ENCODE assay signal across 9 cellular contexts in genomic region chr14:90495357-90496276, GRCh38.
DNase-seq lines count a peak whose midpoint lies in the region; ATAC-seq and TF ChIP-seq lines count a peak whose summit lies in the region.
"Had no signal": no experiment of that assay in that cellular context is flagged by ENCODE, and none has a peak within 500 bp of the region (broad histone marks: within the 10 kb centered on the region; RNA-seq: fewer than 3 reads in every experiment).

No MANE protein-coding gene starts in this region.

- H3K27me3 ChIP-seq in adipocyte (replicated peaks; ENCODE audit: control insufficient read depth, insufficient read depth, low read length) (peaks cover 15% of the 10 kb centered on the region), thyroid gland (no peaks in the 10 kb centered on the region)

- no peak overlapping the region for H3K27ac ChIP-seq in thyroid gland
- H3K27ac ChIP-seq: 22Rv1 had no signal

- TF ChIP-seq CTCF in thyroid gland (IDR thresholded peaks at IDR 0.05) = no peak

- no peak for TF ChIP-seq POLR2A in thyroid gland (IDR thresholded peaks at IDR 0.05)

- H3K9ac ChIP-seq in adipocyte (ENCODE audit: low read length) = no peak overlapping the region

- H3K36me3 ChIP-seq in adipocyte (ENCODE audit: control insufficient read depth, insufficient read depth, low read length, severe bottlenecking) = no peaks in the 10 kb centered on the region
- H3K36me3 ChIP-seq in thyroid gland = no peaks in the 10 kb centered on the region

- H3K9me3 ChIP-seq in adipocyte (ENCODE audit: control insufficient read depth, low read length) (no peaks in the 10 kb centered on the region), thyroid gland (no peaks in the 10 kb centered on the region)

- 50 to 52% methylated on average over 10 to 11 of the region's 12 CpGs for WGBS in thyroid gland, 2 donors

- no peak for ATAC-seq in HG02938 (IDR thresholded peaks at IDR 0.05; ENCODE audit: unreplicated experiment)

- DNase-seq in DMS 273 (lab: John Stamatoyannopoulos, UW; ENCODE audit: unreplicated experiment) (peak; percentile 70), DMS 273 treated with DMSO at 0.1 percent for 48 hours (lab: John Stamatoyannopoulos, UW) (no peak), NCI-H1048 (lab: John Stamatoyannopoulos, UW) (peak; percentile 29), adipocyte (ENCODE audit: low read depth) (peak; percentile 76), iris pigment epithelial cell (ENCODE audit: low read depth) (peak; percentile 70), thyroid gland (peak; percentile 54 to 70), NCI-H2196 (lab: John Stamatoyannopoulos, UW; ENCODE audit: unreplicated experiment) (no peak)

- H3K4me1 ChIP-seq in adipocyte (ENCODE audit: control insufficient read depth, insufficient read depth, low read length) (peaks cover 8% of the 10 kb centered on the region), thyroid gland (peaks cover 0 to 10% of the 10 kb centered on the region in 2 donors)

- no peak overlapping the region for H3K4me3 ChIP-seq in adipocyte (ENCODE audit: low read length)
- no peak overlapping the region for H3K4me3 ChIP-seq in thyroid gland (replicated peaks in 1 of 3)

- intact Hi-C loops in thyroid gland (cut with DNase I) = no loop called here

Comparison
In these comparisons a context has a peak if more than half of its experiments do, and no peak if none do; other contexts are left out.
1. DNase-seq: peak in DMS 273 (single experiment), NCI-H1048 (single experiment), adipocyte (single experiment), iris pigment epithelial cell (single experiment) and thyroid gland (2 of 2); none in DMS 273 treated with DMSO at 0.1 percent for 48 hours (single experiment) and NCI-H2196 (single experiment).